In the genomic region with DNA sequence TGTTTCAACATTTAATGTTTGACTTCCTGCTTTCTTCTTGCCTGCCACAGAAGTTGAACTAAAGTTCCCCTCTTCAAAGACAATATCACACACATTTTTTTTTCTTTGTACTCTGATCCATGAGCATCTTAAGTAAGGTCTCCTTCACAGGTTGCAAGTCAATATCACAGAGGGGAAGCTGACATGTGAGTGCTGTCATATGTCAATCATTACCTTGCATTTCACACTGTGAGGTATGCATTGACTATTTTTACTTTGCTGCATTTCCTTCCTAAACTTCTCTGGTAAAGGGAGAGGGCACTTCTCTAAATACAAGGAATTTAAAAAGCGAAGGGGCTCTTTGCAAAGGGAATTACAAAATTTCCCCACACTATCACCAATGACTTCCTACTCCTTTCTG, we compare ENCODE assay signal across 21 cellular contexts.
DNase-seq lines count a peak whose midpoint lies in the region; ATAC-seq lines count a peak whose summit lies in the region.
"Had no signal": no experiment of that assay in that cellular context is flagged by ENCODE, and none has a peak within 500 bp of the region (broad histone marks: within the 10 kb centered on the region; RNA-seq: fewer than 3 reads in every experiment).

No MANE protein-coding gene starts in this region.

- no peaks in the 10 kb centered on the region for H3K36me3 ChIP-seq in naive thymus-derived CD4-positive, alpha-beta T cell (ENCODE audit: control insufficient read depth in 2 of 3, insufficient read depth in 3 of 3, low read length in 3 of 3)
- H3K36me3 ChIP-seq: SJSA1 had no signal

- no peaks in the 10 kb centered on the region for H3K4me1 ChIP-seq in naive thymus-derived CD4-positive, alpha-beta T cell (ENCODE audit: control insufficient read depth in 2 of 2, insufficient read depth in 2 of 2, low read length in 2 of 2)

- intact Hi-C loops in naive thymus-derived CD4-positive, alpha-beta T cell (cut with micrococcal nuclease): no loop called here

- no peaks in the 10 kb centered on the region for H3K36me3 Mint-ChIP-seq in naive thymus-derived CD4-positive, alpha-beta T cell

- H3K27ac ChIP-seq in naive thymus-derived CD4-positive, alpha-beta T cell (ENCODE audit: low read depth, low read length): no peak overlapping the region
- H3K27ac ChIP-seq: KMS-11, SJSA1 had no signal

- H3K4me3 Mint-ChIP-seq in naive thymus-derived CD4-positive, alpha-beta T cell: no peak overlapping the region
- H3K4me3 Mint-ChIP-seq: B cell; CD4-positive, alpha-beta T cell had no signal

- POLR2A ChIA-PET in naive thymus-derived CD4-positive, alpha-beta T cell (lab: Charles Lee): no interaction called here

- H3K9me3 ChIP-seq in naive thymus-derived CD4-positive, alpha-beta T cell (ENCODE audit: control insufficient read depth in 2 of 3, low read length in 3 of 3): no peaks in the 10 kb centered on the region
- H3K9me3 ChIP-seq: SJSA1 had no signal

- H3K27ac Mint-ChIP-seq in naive thymus-derived CD4-positive, alpha-beta T cell: no peak overlapping the region
- H3K27ac Mint-ChIP-seq: B cell; CD4-positive, alpha-beta T cell had no signal

- H3K4me1 Mint-ChIP-seq in naive thymus-derived CD4-positive, alpha-beta T cell: peaks cover 0 to 2% (median 0%) of the 10 kb centered on the region in 7 donors
- H3K4me1 Mint-ChIP-seq: B cell had no signal

- peak; percentile 3 for DNase-seq in CD1c-positive myeloid dendritic cell (ENCODE audit: extremely low spot score)
- peak; percentile 48 for DNase-seq in SKM-1 (lab: John Stamatoyannopoulos, UW; ENCODE audit: unreplicated experiment)
- DNase-seq in naive thymus-derived CD4-positive, alpha-beta T cell: no peak
- DNase-seq in NCI-H2171 (lab: John Stamatoyannopoulos, UW): no peak
- no peak for DNase-seq in epidermal melanocyte (ENCODE audit: insufficient read length, low spot score)
- no peak for DNase-seq in activated effector memory CD4-positive, alpha-beta T cell treated with anti-CD3 and anti-CD28 coated beads, Interleukin-2, amount 50 U/mL, for 16 hours
- DNase-seq: CD4-positive, alpha-beta T cell; DMS53; IMR-90; NCI-H1105; NCI-H1436 treated with DMSO at 0.1 percent for 48 hours; NCI-H187 treated with DMSO at 0.1 percent for 48 hours; NCI-H524; NCI-H774; Right ventricle myocardium superior; RPMI8226 had no signal

- H3K27me3 Mint-ChIP-seq in naive thymus-derived CD4-positive, alpha-beta T cell: peaks cover 13 to 38% (median 24%) of the 10 kb centered on the region in 5 donors

- ATAC-seq in HG03175 (IDR thresholded peaks at IDR 0.05; ENCODE audit: unreplicated experiment): peak; percentile 48
- ATAC-seq in naive thymus-derived CD4-positive, alpha-beta T cell: peak; percentile 10
- no peak for ATAC-seq in HG02759 (IDR thresholded peaks at IDR 0.05; ENCODE audit: unreplicated experiment)

- H3K9me3 Mint-ChIP-seq in naive thymus-derived CD4-positive, alpha-beta T cell: peaks cover 0 to 2% (median 0%) of the 10 kb centered on the region in 11 donors
- H3K9me3 Mint-ChIP-seq: CD4-positive, alpha-beta T cell had no signal

- no peak overlapping the region for H3K4me3 ChIP-seq in naive thymus-derived CD4-positive, alpha-beta T cell (ENCODE audit: low read length)
- H3K4me3 ChIP-seq: SJSA1 had no signal

- CTCF ChIA-PET in naive thymus-derived CD4-positive, alpha-beta T cell (lab: Charles Lee): no interaction called here

- H3K27me3 ChIP-seq in naive thymus-derived CD4-positive, alpha-beta T cell (ENCODE audit: control insufficient read depth in 2 of 2, insufficient read depth in 2 of 2, low read length in 2 of 2): no peaks in the 10 kb centered on the region

Comparison
In these comparisons a context has a peak if more than half of its experiments do, and no peak if none do; other contexts are left out.
1. DNase-seq: peak in CD1c-positive myeloid dendritic cell (single experiment) and SKM-1 (single experiment); none in naive thymus-derived CD4-positive, alpha-beta T cell (0 of 9), NCI-H2171 (single experiment), epidermal melanocyte (single experiment) and activated effector memory CD4-positive, alpha-beta T cell treated with anti-CD3 and anti-CD28 coated beads, Interleukin-2, amount 50 U/mL, for 16 hours (single experiment).